10 cellular contexts compared by ENCODE assay signal in genomic region chr18:32373995-32374394, GRCh38.
DNase-seq lines count a peak whose midpoint lies in the region; ATAC-seq and TF ChIP-seq lines count a peak whose summit lies in the region.
"Had no signal": no experiment of that assay in that cellular context is flagged by ENCODE, and none has a peak within 500 bp of the region (broad histone marks: within the 10 kb centered on the region; RNA-seq: fewer than 3 reads in every experiment).

No MANE protein-coding gene starts in this region.

- no peaks in the 10 kb centered on the region for H3K9me3 Mint-ChIP-seq in activated CD4-positive, alpha-beta T cell treated with anti-CD3 and anti-CD28 coated beads, Interleukin-2, amount 10 ng/mL, durations not matched to agents 24 days and 14 days

- in situ Hi-C loops in gastrocnemius medialis (cut with MboI; ENCODE audit: low sequenced_read_pairs in 4 of 4), result no loop called here

- H3K27me3 ChIP-seq in gastrocnemius medialis, result no peaks in the 10 kb centered on the region

- peak; percentile 29 to 49 for ATAC-seq in gastrocnemius medialis
- no peak for ATAC-seq in HG03139 (IDR thresholded peaks at IDR 0.05; ENCODE audit: unreplicated experiment)
- ATAC-seq in HG02840 (IDR thresholded peaks at IDR 0.05; ENCODE audit: low FRiP score, unreplicated experiment), result no peak

- H3K4me3 ChIP-seq in gastrocnemius medialis, result no peak overlapping the region

- TF ChIP-seq RAD21 in Ishikawa (IDR thresholded peaks at IDR 0.05; ENCODE audit: low read depth), result no peak

- no peak overlapping the region for H3K27ac Mint-ChIP-seq in activated CD4-positive, alpha-beta T cell treated with anti-CD3 and anti-CD28 coated beads, Interleukin-2, amount 10 ng/mL, durations not matched to agents 24 days and 14 days

- intact Hi-C loops in gastrocnemius medialis (cut with DNase I; ENCODE audit: low total_unique reads), result no loop called here
- intact Hi-C loops in activated CD4-positive, alpha-beta T cell treated with anti-CD3 and anti-CD28 coated beads, Interleukin-2, amount 10 ng/mL, durations not matched to agents 24 days and 14 days (cut with micrococcal nuclease), result no loop called here

- TF ChIP-seq POLR2A in gastrocnemius medialis (IDR thresholded peaks at IDR 0.05), result no peak

- TF ChIP-seq CTCF in gastrocnemius medialis (IDR thresholded peaks at IDR 0.05 in 4 of 5, conservative IDR thresholded peaks at IDR 0.05 in 1 of 5), result no peak

- H3K27ac ChIP-seq in epithelial cell of prostate, result peak overlapping the region; percentile 96
- H3K27ac ChIP-seq in gastrocnemius medialis, result peak overlapping the region in 3 of 4 donors; percentile 24 to 63 (median 55)
- H3K27ac ChIP-seq: WERI-Rb-1 had no signal

- TF ChIP-seq EP300 in Ishikawa (IDR thresholded peaks at IDR 0.05; ENCODE audit: borderline replicate concordance), result no peak

- no peaks in the 10 kb centered on the region for H3K36me3 ChIP-seq in gastrocnemius medialis
- H3K36me3 ChIP-seq: WERI-Rb-1 had no signal

- no peaks in the 10 kb centered on the region for H3K9me3 ChIP-seq in gastrocnemius medialis

- peaks cover 30 to 31% of the 10 kb centered on the region in 2 donors for H3K4me1 ChIP-seq in gastrocnemius medialis

- no peaks in the 10 kb centered on the region for H3K36me3 Mint-ChIP-seq in activated CD4-positive, alpha-beta T cell treated with anti-CD3 and anti-CD28 coated beads, Interleukin-2, amount 10 ng/mL, durations not matched to agents 24 days and 14 days (ENCODE audit: low read depth)

- DNase-seq in NCI-H748 (lab: John Stamatoyannopoulos, UW; ENCODE audit: unreplicated experiment) (peak; percentile 90), epithelial cell of prostate (ENCODE audit: low read depth, low spot score) (no peak), gastrocnemius medialis (peak in 1 of 2 donors; percentile 11), islet precursor cell (no peak)
- no peak for DNase-seq in activated CD4-positive, alpha-beta T cell treated with anti-CD3 and anti-CD28 coated beads, Interleukin-2, amount 10 ng/mL, durations not matched to agents 24 days and 14 days
- DNase-seq: midbrain, WERI-Rb-1 had no signal

- no peaks in the 10 kb centered on the region for H3K4me1 Mint-ChIP-seq in activated CD4-positive, alpha-beta T cell treated with anti-CD3 and anti-CD28 coated beads, Interleukin-2, amount 10 ng/mL, durations not matched to agents 24 days and 14 days

- no peak overlapping the region for H3K4me3 Mint-ChIP-seq in activated CD4-positive, alpha-beta T cell treated with anti-CD3 and anti-CD28 coated beads, Interleukin-2, amount 10 ng/mL, durations not matched to agents 24 days and 14 days

- H3K27me3 Mint-ChIP-seq in activated CD4-positive, alpha-beta T cell treated with anti-CD3 and anti-CD28 coated beads, Interleukin-2, amount 10 ng/mL, durations not matched to agents 24 days and 14 days, result no peaks in the 10 kb centered on the region

TF ChIP-seq in Ishikawa, 13 proteins besides CTCF, POLR2A, EP300 and RAD21:
- TF ChIP-seq USF1 (IDR thresholded peaks at IDR 0.05) (no peak), MAX (IDR thresholded peaks at IDR 0.05) (peak; percentile 53; the same call in 1 of the 2 replicates), TEAD4 (IDR thresholded peaks at IDR 0.05) (peak; percentile 39; the same call in 1 of the 2 replicates), TAF1 (IDR thresholded peaks at IDR 0.05; ENCODE audit: low read depth) (no peak), NFIC (IDR thresholded peaks at IDR 0.05) (peak; percentile 86)

Comparison
In these comparisons a context has a peak if more than half of its experiments do, and no peak if none do; other contexts are left out.
1. ATAC-seq: peak in gastrocnemius medialis (2 of 2); none in HG03139 (single experiment) and HG02840 (single experiment).